Comparison of ENCODE assay signal across 8 cellular contexts in genomic region chr1:114756009-114756892, GRCh38. TPM values are rescaled to one million over a fixed set of nuclear protein-coding genes. Genes with fewer than 3 reads are reported as not detected.
A peak's percentile ranks its signal among the peaks of the same experiment; 100 is the strongest.
DNase-seq lines count a peak whose midpoint lies in the region; ATAC-seq and TF ChIP-seq lines count a peak whose summit lies in the region.

No MANE protein-coding gene starts in this region.

- TF ChIP-seq CTCF in H9 (conservative IDR thresholded peaks at IDR 0.05) (no peak), esophagus squamous epithelium (IDR thresholded peaks at IDR 0.05) (no peak), prostate gland (IDR thresholded peaks at IDR 0.05) (no peak)

- peaks cover 50 to 54% of the 10 kb centered on the region in 2 experiments for H3K4me1 Mint-ChIP-seq in H9

- no peak overlapping the region for H2AK5ac ChIP-seq in H9 (ENCODE audit: insufficient read length, low read length)

- H2BK5ac ChIP-seq in H9 (ENCODE audit: insufficient read length, low read length) = no peak overlapping the region

- H4K8ac ChIP-seq in H9 (replicated peaks; ENCODE audit: insufficient read length, low read depth, low read length) = no peak overlapping the region

- no peak overlapping the region for H4K91ac ChIP-seq in H9 (ENCODE audit: insufficient read length, low read depth, low read length)

- H3T11ph ChIP-seq in H9 (ENCODE audit: low read length) = no peak overlapping the region

- TF ChIP-seq POLR2A in esophagus squamous epithelium (IDR thresholded peaks at IDR 0.05) (no peak), prostate gland (IDR thresholded peaks at IDR 0.05) (no peak)

- WGBS in H9 (ENCODE audit: extremely low coverage, insufficient read length, low lambda C conversion rate) = no CpG with 5 or more reads among the region's 14 CpGs
- 15 to 24% methylated on average over 14 of the region's 14 CpGs for WGBS in esophagus squamous epithelium, 2 donors
- WGBS in prostate gland = 19% methylated on average over 14 of the region's 14 CpGs

- peak overlapping the region; percentile 100 for H3K4me3 Mint-ChIP-seq in H9

- H2AFZ ChIP-seq in H9 (ENCODE audit: low read length) = no peak overlapping the region

- H2BK12ac ChIP-seq in H9 (ENCODE audit: insufficient read length, low read depth, low read length) = no peak overlapping the region

- H3K4ac ChIP-seq in H9 (ENCODE audit: low read depth, low read length) = no peak overlapping the region; the same call in 1 of the 2 replicates

- H3K27ac ChIP-seq in H9 (ENCODE audit: insufficient read length, low read depth, low read length) (peak overlapping the region; percentile 76), esophagus squamous epithelium (peak overlapping the region; percentile 98 to 100 (median 99)), prostate gland (peak overlapping the region; percentile 98 to 100)

- peaks cover 3% of the 10 kb centered on the region for H3K23me2 ChIP-seq in H9 (ENCODE audit: insufficient read length, low read depth, low read length, poor library complexity, severe bottlenecking)

- H3K56ac ChIP-seq in H9 (ENCODE audit: insufficient read length, low read depth, low read length) = peak overlapping the region; percentile 95

- H3K9me3 Mint-ChIP-seq in H9 = no peaks in the 10 kb centered on the region; a peak in 2 of 5 replicates

- H3K27ac Mint-ChIP-seq in H9 = peak overlapping the region; percentile 100

- H3K4me2 ChIP-seq in H9 (ENCODE audit: insufficient read depth, insufficient read length, low read length) = peak overlapping the region; percentile 77

- no peak overlapping the region for H2BK20ac ChIP-seq in H9 (ENCODE audit: low read depth, low read length, poor library complexity, severe bottlenecking)

- peaks cover 1% of the 10 kb centered on the region; the same call in 1 of the 2 replicates for H3K27me3 Mint-ChIP-seq in H9 (ENCODE audit: low read depth)

- H3K36me3 ChIP-seq in esophagus squamous epithelium (no peaks in the 10 kb centered on the region), prostate gland (no peaks in the 10 kb centered on the region)

- peaks cover 12 to 33% (median 26%) of the 10 kb centered on the region in 3 experiments for H3K36me3 Mint-ChIP-seq in H9 (ENCODE audit: insufficient read depth in 1 of 3, low read depth in 3 of 3)

- H3K4me1 ChIP-seq in H9 (ENCODE audit: insufficient read depth, low read length) (peaks cover 9% of the 10 kb centered on the region; the same call in 1 of the 2 replicates), esophagus squamous epithelium (peaks cover 15 to 64% (median 43%) of the 10 kb centered on the region in 3 donors), prostate gland (replicated peaks) (peaks cover 6% of the 10 kb centered on the region)

- peak overlapping the region; percentile 76 to 97 (median 92) for H3K4me3 ChIP-seq in esophagus squamous epithelium
- peak overlapping the region; percentile 85 to 98 for H3K4me3 ChIP-seq in prostate gland

- peak overlapping the region; percentile 88; the same call in 1 of the 2 replicates for H3K14ac ChIP-seq in H9 (ENCODE audit: insufficient read depth, low read length)

- H4K20me1 ChIP-seq in H9 (ENCODE audit: control insufficient read depth, insufficient read depth, insufficient read length) = no peaks in the 10 kb centered on the region

- peak overlapping the region; percentile 86 for H4K5ac ChIP-seq in H9 (ENCODE audit: insufficient read length, low read depth, low read length)

- DNase-seq in H9 (no peak), OCI-M1 (lab: John Stamatoyannopoulos, UW) (peak; percentile 39), esophagus squamous epithelium (lab: John Stamatoyannopoulos, UW) (no peak), prostate gland (ENCODE audit: low spot score) (no peak), CD1c-positive myeloid dendritic cell (ENCODE audit: extremely low spot score) (no peak), T-helper 9 cell (no peak), globus pallidus (ENCODE audit: low spot score) (no peak)

- intact Hi-C loops in esophagus squamous epithelium (cut with DNase I) = no loop called here
- intact Hi-C loops in prostate gland (cut with DNase I) = loop anchor here (5.0 to 10.0 kb wide), 3 partner anchors 39 to 339 kb away; partner anchors contain the start of genes NRAS and TRIM33

- H3K79me2 ChIP-seq in H9 (ENCODE audit: insufficient read depth, low read length) = peaks cover 54% of the 10 kb centered on the region

- H2BK15ac ChIP-seq in H9 (ENCODE audit: low read depth, low read length) = no peak overlapping the region

- H3K27me3 ChIP-seq in H9 (ENCODE audit: insufficient read depth, low read length) = no peaks in the 10 kb centered on the region
- no peaks in the 10 kb centered on the region for H3K27me3 ChIP-seq in esophagus squamous epithelium
- no peaks in the 10 kb centered on the region for H3K27me3 ChIP-seq in prostate gland (replicated peaks; ENCODE audit: insufficient read depth)

- peak overlapping the region; percentile 93 for H3K9ac ChIP-seq in H9 (ENCODE audit: extremely low read depth, insufficient read length, low read length)

- peak; percentile 37 for ATAC-seq in GM18499 (IDR thresholded peaks at IDR 0.05; ENCODE audit: insufficient read depth, unreplicated experiment)

- H3K79me1 ChIP-seq in H9 (ENCODE audit: insufficient read depth, low read depth, low read length, poor library complexity, severe bottlenecking) = peaks cover 5% of the 10 kb centered on the region

- H3K18ac ChIP-seq in H9 (ENCODE audit: insufficient read length, low read depth, low read length) = peak overlapping the region; percentile 90

- H3K9me3 ChIP-seq in H9 (ENCODE audit: control insufficient read depth, low read depth, low read length) = no peaks in the 10 kb centered on the region
- H3K9me3 ChIP-seq in esophagus squamous epithelium = no peaks in the 10 kb centered on the region
- no peaks in the 10 kb centered on the region for H3K9me3 ChIP-seq in prostate gland

- H2BK120ac ChIP-seq in H9 (ENCODE audit: low read depth, low read length, poor library complexity, severe bottlenecking) = no peak overlapping the region

- no peak overlapping the region for H3K23ac ChIP-seq in H9 (ENCODE audit: insufficient read length, low read depth, low read length)

RNA-seq across cellular contexts. Expression of gene CSDE1, which starts 1.5 kb away (rescaled TPM):
- 630 and 645 TPM in 2 replicates for total RNA-seq in H9 (2021)
- total RNA-seq in esophagus squamous epithelium = 100 to 1,000 TPM; 311 to 845 (median 638) TPM
- 100 to 1,000 TPM; 458 to 889 TPM for total RNA-seq in prostate gland

RNA-seq across cellular contexts. Expression of gene SIKE1, which starts 24.2 kb away (rescaled TPM):
- 75.3 and 75.5 TPM in 2 replicates for total RNA-seq in H9 (2021)
- total RNA-seq in esophagus squamous epithelium = 10 to 100 TPM; 18.3 to 50.0 (median 42.1) TPM
- total RNA-seq in prostate gland = 10 to 100 TPM; 21.9 to 33.7 TPM

RNA-seq across cellular contexts. Expression of gene NRAS, which starts 39.7 kb away (rescaled TPM):
- total RNA-seq in H9 (2021) (72.9 and 73.4 TPM in 2 replicates), esophagus squamous epithelium (10 to 100 TPM; 18.4 to 38.0 (median 30.1) TPM), prostate gland (10 to 100 TPM; 23.4 to 24.6 TPM)
